In genomic region chr3:8629151-8630021, GRCh38 we compare ENCODE assay signal across 8 cellular contexts. TPM values are rescaled to one million over a fixed set of nuclear protein-coding genes. Genes with fewer than 3 reads are reported as not detected.
A peak's percentile ranks its signal among the peaks of the same experiment; 100 is the strongest.
DNase-seq lines count a peak whose midpoint lies in the region; ATAC-seq and TF ChIP-seq lines count a peak whose summit lies in the region.

No MANE protein-coding gene starts in this region.

- H3K4me3 ChIP-seq in SJSA1 (no peak overlapping the region), choroid plexus epithelial cell (ENCODE audit: low read depth, low read length) (no peak overlapping the region), osteoblast (ENCODE audit: insufficient read depth, low read length) (peak overlapping the region; percentile 22)

- in situ Hi-C loops in GM13976 (cut with MboI; ENCODE audit: low sequenced_read_pairs, unreplicated experiment), result loop anchor here (10.0 kb wide), 1 partner anchor 175 kb away; no protein-coding TSS in a partner anchor

- DNase-seq in GM13976 (ENCODE audit: low spot score) (peak; percentile 80), SJSA1 (ENCODE audit: low read depth in 1 of 2, low spot score in 2 of 2) (peak; percentile 80 to 94), choroid plexus epithelial cell (ENCODE audit: low read depth) (peak; percentile 51), osteoblast (ENCODE audit: insufficient read length, low spot score, missing footprints) (peak; percentile 97), NCI-H2081 (lab: John Stamatoyannopoulos, UW) (no peak), DMS153 treated with DMSO at 0.1 percent for 48 hours (lab: John Stamatoyannopoulos, UW; ENCODE audit: unreplicated experiment) (no peak)

- no peaks in the 10 kb centered on the region for H3K27me3 ChIP-seq in SJSA1 (replicated peaks)
- H3K27me3 ChIP-seq in osteoblast (ENCODE audit: insufficient read depth, low read length), result no peaks in the 10 kb centered on the region

- peak overlapping the region; percentile 85 for H3K27ac ChIP-seq in SJSA1
- peak overlapping the region; percentile 52 for H3K27ac ChIP-seq in osteoblast (ENCODE audit: low read depth, low read length)

- H3K79me2 ChIP-seq in osteoblast (ENCODE audit: insufficient read depth, low read length), result no peaks in the 10 kb centered on the region

- peak overlapping the region; percentile 5 for H2AFZ ChIP-seq in osteoblast (ENCODE audit: low read length)

- peaks cover 16% of the 10 kb centered on the region for H3K4me1 ChIP-seq in SJSA1 (replicated peaks)
- peaks cover 21% of the 10 kb centered on the region for H3K4me1 ChIP-seq in osteoblast (ENCODE audit: insufficient read depth, low read length)

- H3K36me3 ChIP-seq in SJSA1, result no peaks in the 10 kb centered on the region
- no peaks in the 10 kb centered on the region for H3K36me3 ChIP-seq in osteoblast (ENCODE audit: insufficient read depth, low read length)

- TF ChIP-seq CTCF in GM13976 (IDR thresholded peaks at IDR 0.05; ENCODE audit: borderline replicate concordance, control extremely low read depth, extremely low read depth, insufficient read depth, missing control alignments) (no peak), choroid plexus epithelial cell (conservative IDR thresholded peaks at IDR 0.05; ENCODE audit: low read depth, low read length) (no peak), osteoblast (IDR thresholded peaks at IDR 0.05; ENCODE audit: extremely low read depth, low read depth, low read length) (no peak)

- H4K20me1 ChIP-seq in osteoblast (ENCODE audit: insufficient read depth, low read length), result no peaks in the 10 kb centered on the region

- peak; percentile 93 for ATAC-seq in HG02759 (IDR thresholded peaks at IDR 0.05; ENCODE audit: unreplicated experiment)
- ATAC-seq in HG02938 (IDR thresholded peaks at IDR 0.05; ENCODE audit: unreplicated experiment), result no peak

- peak overlapping the region; percentile 28 for H3K4me2 ChIP-seq in osteoblast (ENCODE audit: insufficient read depth, low read length)

- H3K9me3 ChIP-seq in SJSA1 (replicated peaks), result no peaks in the 10 kb centered on the region
- no peaks in the 10 kb centered on the region for H3K9me3 ChIP-seq in osteoblast (ENCODE audit: low read depth, low read length)

RNA-seq across cellular contexts. Expression of gene SSUH2, which starts 15.2 kb away (rescaled TPM):
- 0.11 TPM in 1 of 2 replicates, not detected in the other for total RNA-seq in SJSA1 (2014; rRNA removed; shearing (Covaris generic))
- total RNA-seq in osteoblast, result not detected in 2 replicates

Comparison
In these comparisons a context has a peak if more than half of its experiments do, and no peak if none do; other contexts are left out.
1. DNase-seq: peak in GM13976 (single experiment), SJSA1 (2 of 2), choroid plexus epithelial cell (single experiment) and osteoblast (single experiment); none in NCI-H2081 (0 of 2) and DMS153 treated with DMSO at 0.1 percent for 48 hours (single experiment).